21 cellular contexts compared by ENCODE assay signal in the genomic region with DNA sequence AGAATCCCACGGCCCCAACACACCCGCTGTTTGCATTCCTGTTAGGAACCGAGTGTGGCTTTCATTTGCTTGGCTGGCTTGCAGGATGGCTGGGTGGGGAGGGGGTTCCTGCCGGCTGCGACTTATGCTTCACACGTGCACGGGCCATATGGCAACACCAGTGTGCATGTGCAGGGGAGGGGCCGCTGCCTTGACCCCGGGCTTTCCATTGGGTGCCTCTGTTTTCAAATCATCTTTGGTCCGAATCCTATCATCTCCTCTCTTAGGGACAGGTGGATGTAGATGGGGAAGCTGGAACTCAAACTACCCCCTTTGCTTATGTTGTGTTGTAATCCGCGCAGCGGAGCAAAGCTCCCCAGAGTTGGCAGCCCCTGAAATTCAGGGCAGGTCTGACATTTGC. TPM values are rescaled to one million over a fixed set of nuclear protein-coding genes. Genes with fewer than 3 reads are reported as not detected.
A peak's percentile ranks its signal among the peaks of the same experiment; 100 is the strongest.
DNase-seq lines count a peak whose midpoint lies in the region; ATAC-seq, FAIRE-seq and TF ChIP-seq lines count a peak whose summit lies in the region.
"Had no signal": no experiment of that assay in that cellular context is flagged by ENCODE, and none has a peak within 500 bp of the region (broad histone marks: within the 10 kb centered on the region; RNA-seq: fewer than 3 reads in every experiment).

No MANE protein-coding gene starts in this region.

- H4K5ac ChIP-seq in H1 (ENCODE audit: insufficient read length, low read depth, low read length) = no peak overlapping the region

- CTCF ChIA-PET in H1 (lab: Charles Lee; ENCODE audit: partially characterized antibody) = interaction anchor here (0.7 to 1.0 kb wide), 2 partner anchors 68 to 302 kb away, joined by 3 read pairs; no protein-coding TSS in a partner anchor

- H3K4me3 ChIP-seq in H1 (ENCODE audit: extremely low read depth in 1 of 4, insufficient read depth in 2 of 4, low read depth in 3 of 4, low read length in 4 of 4) = no peak overlapping the region
- H3K4me3 ChIP-seq: SJCRH30 had no signal

- H3K27ac ChIP-seq in H1 (ENCODE audit: low read depth, low read length) = no peak overlapping the region
- H3K27ac ChIP-seq: SJCRH30 had no signal

- peak overlapping the region; percentile 28; the same call in 1 of the 2 replicates for H4K8ac ChIP-seq in H1 (ENCODE audit: extremely low read depth, insufficient read depth, low read length)

- no peak for TF ChIP-seq CTCF in H1 (IDR thresholded peaks at IDR 0.05; ENCODE audit: control extremely low read depth in 1 of 3, insufficient read depth in 1 of 3, low read depth in 1 of 3, low read length in 3 of 3)

- H3K27me3 ChIP-seq in H1 (replicated peaks in 1 of 4; ENCODE audit: control insufficient read depth in 3 of 4, extremely low read depth in 1 of 4, insufficient read depth in 3 of 4, low read length in 3 of 4) = no peaks in the 10 kb centered on the region
- H3K27me3 ChIP-seq: SJCRH30 had no signal

- H3K36me3 ChIP-seq in H1 (ENCODE audit: control insufficient read depth in 2 of 4, insufficient read depth in 4 of 4, low read length in 3 of 4) = no peaks in the 10 kb centered on the region
- H3K36me3 ChIP-seq: SJCRH30 had no signal

- no peak for TF ChIP-seq RAD21 in H1 (IDR thresholded peaks at IDR 0.05 in 1 of 2, conservative IDR thresholded peaks at IDR 0.05 in 1 of 2; ENCODE audit: low read depth in 2 of 2, low read length in 2 of 2)

- TF ChIP-seq POLR2A in H1 (IDR thresholded peaks at IDR 0.05; ENCODE audit: control extremely low read depth in 1 of 2, low read depth in 2 of 2, low read length in 2 of 2) = no peak

- POLR2A ChIA-PET in H1 (lab: Charles Lee; ENCODE audit: partially characterized antibody) = no interaction called here

- no peak overlapping the region for H2AK5ac ChIP-seq in H1 (ENCODE audit: low read depth, low read length)

- 90% methylated on average over 13 of the region's 13 CpGs; no CpG with 5 or more reads in 1 of the 2 experiments for WGBS in H1 (ENCODE audit: extremely low coverage in 1 of 2, insufficient coverage in 1 of 2, insufficient read length in 1 of 2, insufficient replicate concordance in 2 of 2, low coverage in 1 of 2, low lambda C conversion rate in 2 of 2, missing lambda C conversion rate in 1 of 2), 2 experiments

- H3K56ac ChIP-seq in H1 (replicated peaks; ENCODE audit: insufficient read length, low read depth, low read length) = no peak overlapping the region

- no peak overlapping the region for H2BK5ac ChIP-seq in H1 (ENCODE audit: low read depth, low read length)

- H3K4me1 ChIP-seq in H1 (replicated peaks in 1 of 4; ENCODE audit: control insufficient read depth in 3 of 4, insufficient read depth in 4 of 4, low read length in 3 of 4) = peaks cover 0 to 3% (median 0%) of the 10 kb centered on the region in 4 experiments; a peak in 2 of 7 replicates
- H3K4me1 ChIP-seq: Caco-2 had no signal

- H3K4me2 ChIP-seq in H1 (ENCODE audit: insufficient read depth in 1 of 2, low read depth in 2 of 2, low read length in 2 of 2) = no peak overlapping the region

- no peak for TF ChIP-seq EP300 in H1 (IDR thresholded peaks at IDR 0.05; ENCODE audit: borderline replicate concordance in 1 of 2, low read depth in 2 of 2, low read length in 2 of 2)

- no peak overlapping the region for H3K4ac ChIP-seq in H1 (replicated peaks; ENCODE audit: insufficient read length, low read depth, low read length)

- no peak overlapping the region for H3K23ac ChIP-seq in H1 (ENCODE audit: insufficient read length)

- peaks cover 4% of the 10 kb centered on the region; the same call in 1 of the 2 replicates for H3K23me2 ChIP-seq in H1 (ENCODE audit: low read depth, low read length)

- no peak for FAIRE-seq in H1 (lab: Jason Lieb, UNC)
- FAIRE-seq: GM12892 had no signal

- H3K18ac ChIP-seq in H1 (ENCODE audit: extremely low read depth, low read length) = no peak overlapping the region

- H2AFZ ChIP-seq in H1 (ENCODE audit: low read length) = no peak overlapping the region

- H3K9me3 ChIP-seq in H1 (ENCODE audit: insufficient read depth in 2 of 2, low read depth in 1 of 2, low read length in 1 of 2) = no peaks in the 10 kb centered on the region
- H3K9me3 ChIP-seq: Caco-2, SJCRH30 had no signal

- ATAC-seq in HG02588 (IDR thresholded peaks at IDR 0.05; ENCODE audit: unreplicated experiment) = no peak
- ATAC-seq: HCT116, PC-3, Right ventricle myocardium inferior, T-helper 17 cell had no signal

- H4K91ac ChIP-seq in H1 (replicated peaks; ENCODE audit: insufficient read length, low read length) = no peak overlapping the region

- H3K79me1 ChIP-seq in H1 (ENCODE audit: low read depth, low read length) = no peaks in the 10 kb centered on the region

- no peak overlapping the region for H3K9ac ChIP-seq in H1 (replicated peaks in 1 of 4; ENCODE audit: extremely low read depth in 1 of 4, low read depth in 3 of 4, low read length in 3 of 4)

- H2BK15ac ChIP-seq in H1 (ENCODE audit: low read length) = no peak overlapping the region

- DNase-seq in NCI-H1694 (lab: John Stamatoyannopoulos, UW) (peak; percentile 21), NCI-H69 (lab: John Stamatoyannopoulos, UW) (peak; percentile 71), H1 (ENCODE audit: low read depth in 1 of 2, low spot score in 2 of 2) (no peak), retina (peak; percentile 37), NCI-H187 (lab: John Stamatoyannopoulos, UW) (no peak)
- no peak for DNase-seq in stimulated activated CD4-positive, alpha-beta T cell treated with anti-CD3 and anti-CD28 coated beads, Interleukin-15, amount 100 ng/mL, for 24 hours
- DNase-seq: Caco-2, DMS79 treated with DMSO at 0.1 percent for 48 hours, GOT3, NCI-H1048, NCI-H1417, NCI-H187 treated with DMSO at 0.1 percent for 48 hours, NCI-H446 treated with DMSO at 0.1 percent for 48 hours, PC-3, SJCRH30, T-helper 17 cell had no signal

- H2BK120ac ChIP-seq in H1 (replicated peaks; ENCODE audit: low read depth, low read length) = no peak overlapping the region

- H2BK12ac ChIP-seq in H1 (ENCODE audit: low read depth, low read length) = no peak overlapping the region

- no peak overlapping the region for H2BK20ac ChIP-seq in H1 (ENCODE audit: low read length)

- peaks cover 0 to 4% of the 10 kb centered on the region in 2 experiments for H4K20me1 ChIP-seq in H1 (replicated peaks in 1 of 2; ENCODE audit: control insufficient read depth in 1 of 2, insufficient read depth in 2 of 2, low read length in 2 of 2)

- no peaks in the 10 kb centered on the region for H3K79me2 ChIP-seq in H1 (ENCODE audit: control insufficient read depth in 1 of 2, insufficient read depth in 2 of 2, low read length in 2 of 2)

- H3K14ac ChIP-seq in H1 (ENCODE audit: insufficient read length) = no peak overlapping the region

TF ChIP-seq in H1, 55 proteins besides CTCF, POLR2A, EP300 and RAD21 (continues in another document):
- no peak for TF ChIP-seq NRF1 (IDR thresholded peaks at IDR 0.05; ENCODE audit: low read depth, low read length)

RNA-seq across cellular contexts. Expression of gene KIAA1549L, which starts 30.3 kb away (rescaled TPM):
- 2.3 and 2.4 TPM in 2 replicates for total RNA-seq in H1 (2021; fragmentation: NEBNext Ultra II Directional; extraction: Animal tissue kit (Norgen Biotek cat#: 25700))
- 1.5 and 1.6 TPM in 2 replicates for polyA plus RNA-seq in H1 (2011; rRNA removed)
- 1.3 TPM for polyA plus RNA-seq in H1 (2011; cell fraction: cytosol; rRNA removed)
- 3.0 TPM for polyA plus RNA-seq in H1 (2011; cell fraction: nucleus; rRNA removed)
- 0.91 to 1.9 TPM (median 1.3 TPM) in 4 replicates for polyA plus RNA-seq in H1 (2012, experiment 1 of 2)
- polyA plus RNA-seq in H1 (2012, experiment 2 of 2) = 0.17 TPM
- 1.8 TPM for polyA plus RNA-seq in H1 (2013, experiment 1 of 2)
- 1.6 TPM for polyA plus RNA-seq in H1 (2013, experiment 2 of 2)
- 4.6 and 5.2 TPM in 2 replicates for polyA minus RNA-seq in H1 (2011; rRNA and poly(A)+ RNA removed)
- 1.8 TPM for polyA minus RNA-seq in H1 (2011; cell fraction: cytosol; rRNA and poly(A)+ RNA removed)
- 5.1 TPM for polyA minus RNA-seq in H1 (2011; cell fraction: nucleus; rRNA and poly(A)+ RNA removed)
- total RNA-seq: CD4-positive, alpha-beta memory T cell; T-helper 17 cell had no signal
- polyA plus RNA-seq: CD4-positive, alpha-beta memory T cell had no signal

Comparison
In these comparisons a context has a peak if more than half of its experiments do, and no peak if none do; other contexts are left out.
1. DNase-seq: peak in NCI-H1694 (single experiment), NCI-H69 (single experiment) and retina (single experiment); none in H1 (0 of 2), NCI-H187 (0 of 2) and stimulated activated CD4-positive, alpha-beta T cell treated with anti-CD3 and anti-CD28 coated beads, Interleukin-15, amount 100 ng/mL, for 24 hours (single experiment).